Comparison of ENCODE assay signal across 9 cellular contexts in the genomic region with DNA sequence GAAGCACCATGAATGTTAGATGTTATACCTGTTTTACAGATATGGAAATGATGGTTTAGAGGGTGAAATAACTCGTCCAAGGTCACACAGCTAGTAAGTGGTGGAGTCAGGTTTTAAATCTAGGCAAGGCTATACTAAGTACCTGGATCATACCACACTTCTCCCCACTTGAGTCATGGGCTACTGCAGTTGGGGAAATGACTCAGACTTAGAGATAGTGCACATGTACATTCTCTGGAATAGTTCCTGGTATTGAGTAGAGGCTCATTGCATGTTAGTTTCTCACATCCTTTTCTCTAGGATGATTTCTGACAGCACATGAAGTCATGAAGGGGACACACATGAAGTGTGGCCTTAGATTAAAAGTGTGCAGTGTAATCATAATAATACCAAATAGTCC.
DNase-seq lines count a peak whose midpoint lies in the region; ATAC-seq lines count a peak whose summit lies in the region.
"Had no signal": no experiment of that assay in that cellular context is flagged by ENCODE, and none has a peak within 500 bp of the region (broad histone marks: within the 10 kb centered on the region; RNA-seq: fewer than 3 reads in every experiment).

No MANE protein-coding gene starts in this region.

- H3K9me3 ChIP-seq in adipocyte (ENCODE audit: control insufficient read depth, low read length): no peaks in the 10 kb centered on the region
- H3K9me3 ChIP-seq: neutrophil had no signal

- POLR2A ChIA-PET in naive thymus-derived CD8-positive, alpha-beta T cell (lab: Charles Lee): no interaction called here

- peaks cover 0 to 6% (median 2%) of the 10 kb centered on the region in 4 donors for H3K4me1 Mint-ChIP-seq in naive thymus-derived CD8-positive, alpha-beta T cell

- H3K27me3 ChIP-seq in adipocyte (replicated peaks; ENCODE audit: control insufficient read depth, insufficient read depth, low read length): peaks cover 5% of the 10 kb centered on the region
- H3K27me3 ChIP-seq: neutrophil had no signal

- no peak overlapping the region for H3K9ac ChIP-seq in adipocyte (ENCODE audit: low read length)

- no peaks in the 10 kb centered on the region for H3K36me3 ChIP-seq in adipocyte (ENCODE audit: control insufficient read depth, insufficient read depth, low read length, severe bottlenecking)
- H3K36me3 ChIP-seq: neutrophil had no signal

- peaks cover 0 to 4% (median 0%) of the 10 kb centered on the region in 3 donors for H3K36me3 Mint-ChIP-seq in naive thymus-derived CD8-positive, alpha-beta T cell

- H3K27me3 Mint-ChIP-seq in naive thymus-derived CD8-positive, alpha-beta T cell: peaks cover 0 to 3% (median 0%) of the 10 kb centered on the region in 5 donors

- H3K4me3 Mint-ChIP-seq in naive thymus-derived CD8-positive, alpha-beta T cell: no peak overlapping the region

- peak; percentile 88 for ATAC-seq in GM19351 (IDR thresholded peaks at IDR 0.05; ENCODE audit: unreplicated experiment)
- peak; percentile 85 for ATAC-seq in HG03196 (IDR thresholded peaks at IDR 0.05; ENCODE audit: unreplicated experiment)
- no peak for ATAC-seq in naive thymus-derived CD8-positive, alpha-beta T cell
- no peak for ATAC-seq in Right ventricle myocardium superior (ENCODE audit: poor library complexity)

- H3K9me3 Mint-ChIP-seq in naive thymus-derived CD8-positive, alpha-beta T cell: peaks cover 0 to 6% (median 0%) of the 10 kb centered on the region in 9 donors

- no peaks in the 10 kb centered on the region for H3K4me1 ChIP-seq in adipocyte (ENCODE audit: control insufficient read depth, insufficient read depth, low read length)

- no peak overlapping the region for H3K27ac Mint-ChIP-seq in naive thymus-derived CD8-positive, alpha-beta T cell

- no peak overlapping the region for H3K4me3 ChIP-seq in adipocyte (ENCODE audit: low read length)

- DNase-seq in CD1c-positive myeloid dendritic cell (ENCODE audit: extremely low spot score) (peak; percentile 42), adipocyte (ENCODE audit: low read depth) (peak; percentile 21), NCI-H1436 treated with DMSO at 0.1 percent for 48 hours (lab: John Stamatoyannopoulos, UW) (no peak), NK-92 (lab: John Stamatoyannopoulos, UW; ENCODE audit: unreplicated experiment) (no peak), Right ventricle myocardium superior (no peak)
- DNase-seq in naive thymus-derived CD8-positive, alpha-beta T cell: no peak

- intact Hi-C loops in Right ventricle myocardium superior (cut with DNase I): no loop called here

Comparison
In these comparisons a context has a peak if more than half of its experiments do, and no peak if none do; other contexts are left out.
1. DNase-seq: peak in CD1c-positive myeloid dendritic cell (single experiment) and adipocyte (single experiment); none in NCI-H1436 treated with DMSO at 0.1 percent for 48 hours (single experiment), NK-92 (single experiment), naive thymus-derived CD8-positive, alpha-beta T cell (0 of 10) and Right ventricle myocardium superior (single experiment).
2. ATAC-seq: peak in GM19351 (single experiment) and HG03196 (single experiment); none in naive thymus-derived CD8-positive, alpha-beta T cell (0 of 2) and Right ventricle myocardium superior (single experiment).